1 cellular context compared by ENCODE assay signal in genomic region chr15:63856711-63857458, GRCh38.
TF ChIP-seq lines count a peak whose summit lies in the region.

No MANE protein-coding gene starts in this region.

TF ChIP-seq in IMR-90, 13 proteins besides CTCF, POLR2A, EP300 and RAD21:
- no peak for TF ChIP-seq SMC3 (IDR thresholded peaks at IDR 0.05; ENCODE audit: low read depth, low read length)
- no peak for TF ChIP-seq MAFK (IDR thresholded peaks at IDR 0.05; ENCODE audit: low read depth, low read length)
- TF ChIP-seq CHD1 (IDR thresholded peaks at IDR 0.05; ENCODE audit: low read depth, low read length): no peak
- TF ChIP-seq MXI1 (IDR thresholded peaks at IDR 0.05; ENCODE audit: borderline replicate concordance, low read depth, low read length): no peak
